Comparison of ENCODE assay signal across 8 cellular contexts in the genomic region with DNA sequence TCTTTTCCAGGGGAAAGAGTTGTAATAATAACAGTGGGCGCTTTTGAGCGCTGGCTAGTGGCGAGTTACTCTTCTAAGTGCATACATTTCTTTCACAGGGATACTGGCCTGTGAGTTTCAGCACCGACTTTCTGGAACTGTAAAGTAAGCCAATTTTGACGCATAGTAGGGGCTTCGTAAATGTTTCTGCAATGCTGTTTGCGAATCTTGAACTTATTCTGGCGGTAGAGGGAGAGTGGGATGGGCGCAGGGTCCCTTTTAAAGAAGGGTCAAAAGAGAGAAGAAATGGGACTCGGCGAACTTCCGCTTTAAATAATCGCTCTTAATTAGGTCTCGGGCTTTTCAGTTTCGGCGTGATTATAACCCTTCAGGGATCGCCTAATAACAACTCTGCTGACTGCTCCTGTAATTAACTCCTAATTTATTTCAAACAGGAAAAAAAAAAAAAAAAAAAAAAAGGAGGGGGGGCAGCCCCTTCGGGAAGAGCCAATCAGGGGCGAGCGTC. TPM values are rescaled to one million over a fixed set of nuclear protein-coding genes. Genes with fewer than 3 reads are reported as not detected.
DNase-seq lines count a peak whose midpoint lies in the region; ATAC-seq and TF ChIP-seq lines count a peak whose summit lies in the region.

No MANE protein-coding gene starts in this region.

- TF ChIP-seq CTCF in AG04449 (IDR thresholded peaks at IDR 0.05; ENCODE audit: insufficient read depth, low read length, missing control alignments): no peak
- TF ChIP-seq CTCF in LNCaP clone FGC (IDR thresholded peaks at IDR 0.05; ENCODE audit: control insufficient read depth, extremely low read depth, insufficient read depth): 0 out of 2 replicates have a peak, but pooled peaks have one; percentile 4
- no peak for TF ChIP-seq CTCF in coronary artery (IDR thresholded peaks at IDR 0.05)
- TF ChIP-seq CTCF in HFFc6 (IDR thresholded peaks at IDR 0.05): no peak

- no peak overlapping the region for H3K27ac Mint-ChIP-seq in HFFc6

- CTCF ChIA-PET in AG04449 (lab: Yijun Ruan, JAX): interaction anchor here (0.6 to 1.0 kb wide), 2 partner anchors 110 to 305 kb away, joined by 3 to 4 read pairs; no protein-coding TSS in a partner anchor

- no peak overlapping the region for H3K4me3 Mint-ChIP-seq in HFFc6

- no peak overlapping the region for H3K27ac ChIP-seq in coronary artery

- peaks cover 11% of the 10 kb centered on the region; the same call in 1 of the 2 replicates for H3K27me3 Mint-ChIP-seq in HFFc6 (ENCODE audit: insufficient read depth)

- H3K9me3 Mint-ChIP-seq in HFFc6: peaks cover 16% of the 10 kb centered on the region

- H3K4me3 ChIP-seq in AG04449 (ENCODE audit: low read depth, low read length) (peak overlapping the region; percentile 56), LNCaP clone FGC (ENCODE audit: low read depth, low read length) (peak overlapping the region; percentile 66), coronary artery (peak overlapping the region; percentile 70)

- H3K36me3 Mint-ChIP-seq in HFFc6 (ENCODE audit: low read depth): peaks cover 6% of the 10 kb centered on the region; the same call in 1 of the 2 replicates

- no peak for ATAC-seq in GM19463 (IDR thresholded peaks at IDR 0.05; ENCODE audit: unreplicated experiment)

- DNase-seq in AG04449 (ENCODE audit: low read depth, low spot score): no peak
- DNase-seq in LNCaP clone FGC (ENCODE audit: low read depth): no peak
- no peak for DNase-seq in coronary artery (ENCODE audit: low spot score)
- peak; percentile 48 for DNase-seq in myocyte (ENCODE audit: low read depth)
- no peak for DNase-seq in stimulated activated CD4-positive, alpha-beta T cell treated with anti-CD3 and anti-CD28 coated beads, Interleukin-1b, Interleukin-23, amount 100 ng/mL, for 48 hours
- no peak for DNase-seq in HFFc6
- no peak for DNase-seq in HCEC 1CT

- POLR2A ChIA-PET in AG04449 (lab: Yijun Ruan, JAX): interaction anchor here (0.6 kb wide), 1 partner anchor 465 kb away, joined by 4 read pairs; no protein-coding TSS in a partner anchor

- no peaks in the 10 kb centered on the region for H3K4me1 Mint-ChIP-seq in HFFc6 (ENCODE audit: low read depth)

RNA-seq across cellular contexts. Expression of gene MSX2, which starts 0.4 kb away (rescaled TPM):
- 4.8 and 9.8 TPM in 2 replicates for total RNA-seq in myocyte
- polyA plus RNA-seq in myocyte (2012): 2.5 TPM
- total RNA-seq in HFFc6 (2021; fragmentation: NEBNext Ultra II Directional; extraction: Animal tissue kit (Norgen Biotek cat#: 25700)): not detected
